19 cellular contexts compared by ENCODE assay signal in genomic region chr17:4189280-4189679, GRCh38. TPM values are rescaled to one million over a fixed set of nuclear protein-coding genes. Genes with fewer than 3 reads are reported as not detected.
DNase-seq lines count a peak whose midpoint lies in the region; ATAC-seq and TF ChIP-seq lines count a peak whose summit lies in the region.
"Had no signal": no experiment of that assay in that cellular context is flagged by ENCODE, and none has a peak within 500 bp of the region (broad histone marks: within the 10 kb centered on the region; RNA-seq: fewer than 3 reads in every experiment).

No MANE protein-coding gene starts in this region.

- no peaks in the 10 kb centered on the region for H3K9me3 Mint-ChIP-seq in activated CD4-positive, alpha-beta T cell treated with anti-CD3 and anti-CD28 coated beads, Interleukin-2, amount 10 ng/mL, durations not matched to agents 7 days and 5 days
- H3K9me3 Mint-ChIP-seq in activated CD8-positive, alpha-beta T cell treated with anti-CD3 and anti-CD28 coated beads for 36 hours = no peaks in the 10 kb centered on the region
- no peaks in the 10 kb centered on the region for H3K9me3 Mint-ChIP-seq in type B pancreatic cell
- H3K9me3 Mint-ChIP-seq: H9 had no signal

- peaks cover 42% of the 10 kb centered on the region for H3K36me3 Mint-ChIP-seq in activated CD4-positive, alpha-beta T cell treated with anti-CD3 and anti-CD28 coated beads, Interleukin-2, amount 10 ng/mL, durations not matched to agents 7 days and 5 days (ENCODE audit: low read depth)
- H3K36me3 Mint-ChIP-seq in activated CD8-positive, alpha-beta T cell treated with anti-CD3 and anti-CD28 coated beads for 36 hours (ENCODE audit: low read depth) = peaks cover 31% of the 10 kb centered on the region
- peaks cover 11% of the 10 kb centered on the region for H3K36me3 Mint-ChIP-seq in type B pancreatic cell

- no peak for ATAC-seq in activated CD8-positive, alpha-beta T cell treated with anti-CD3 and anti-CD28 coated beads for 36 hours
- ATAC-seq in stimulated activated naive CD8-positive, alpha-beta T cell treated with anti-CD3 and anti-CD28 coated beads, Interleukin-15, Interleukin-2, amounts not matched to agents 100 U/mL and 50 U/mL, for 24 hours = no peak
- ATAC-seq: HepG2, left ventricle myocardium superior had no signal

- H3K27ac Mint-ChIP-seq in activated CD4-positive, alpha-beta T cell treated with anti-CD3 and anti-CD28 coated beads, Interleukin-2, amount 10 ng/mL, durations not matched to agents 7 days and 5 days = peak overlapping the region; percentile 84
- peak overlapping the region; percentile 41 for H3K27ac Mint-ChIP-seq in activated CD8-positive, alpha-beta T cell treated with anti-CD3 and anti-CD28 coated beads for 36 hours
- peak overlapping the region; percentile 39 for H3K27ac Mint-ChIP-seq in type B pancreatic cell

- H3K4me1 Mint-ChIP-seq in activated CD4-positive, alpha-beta T cell treated with anti-CD3 and anti-CD28 coated beads, Interleukin-2, amount 10 ng/mL, durations not matched to agents 7 days and 5 days = peaks cover 13% of the 10 kb centered on the region
- peaks cover 6% of the 10 kb centered on the region for H3K4me1 Mint-ChIP-seq in activated CD8-positive, alpha-beta T cell treated with anti-CD3 and anti-CD28 coated beads for 36 hours (ENCODE audit: low read depth)
- H3K4me1 Mint-ChIP-seq in type B pancreatic cell (ENCODE audit: unreplicated experiment) = peaks cover 7% of the 10 kb centered on the region

- CTCF ChIA-PET in activated CD4-positive, alpha-beta T cell treated with anti-CD3 and anti-CD28 coated beads, Interleukin-2, amount 10 ng/mL, durations not matched to agents 7 days and 5 days (lab: Charles Lee) = no interaction called here
- CTCF ChIA-PET in activated CD8-positive, alpha-beta T cell treated with anti-CD3 and anti-CD28 coated beads for 36 hours (lab: Charles Lee) = no interaction called here

- H3K27me3 Mint-ChIP-seq in activated CD4-positive, alpha-beta T cell treated with anti-CD3 and anti-CD28 coated beads, Interleukin-2, amount 10 ng/mL, durations not matched to agents 7 days and 5 days = no peaks in the 10 kb centered on the region
- no peaks in the 10 kb centered on the region for H3K27me3 Mint-ChIP-seq in activated CD8-positive, alpha-beta T cell treated with anti-CD3 and anti-CD28 coated beads for 36 hours
- H3K27me3 Mint-ChIP-seq in type B pancreatic cell = no peaks in the 10 kb centered on the region

- intact Hi-C loops in activated CD8-positive, alpha-beta T cell treated with anti-CD3 and anti-CD28 coated beads for 36 hours (cut with micrococcal nuclease) = no loop called here

- no peak for TF ChIP-seq CTCF in activated CD8-positive, alpha-beta T cell treated with anti-CD3 and anti-CD28 coated beads for 36 hours (IDR thresholded peaks at IDR 0.05)
- no peak for TF ChIP-seq CTCF in type B pancreatic cell (conservative IDR thresholded peaks at IDR 0.05)

- POLR2A ChIA-PET in activated CD4-positive, alpha-beta T cell treated with anti-CD3 and anti-CD28 coated beads, Interleukin-2, amount 10 ng/mL, durations not matched to agents 7 days and 5 days (lab: Charles Lee) = no interaction called here
- POLR2A ChIA-PET in activated CD8-positive, alpha-beta T cell treated with anti-CD3 and anti-CD28 coated beads for 36 hours (lab: Charles Lee) = no interaction called here

- no peak for DNase-seq in activated CD4-positive, alpha-beta T cell treated with anti-CD3 and anti-CD28 coated beads, Interleukin-2, amount 10 ng/mL, durations not matched to agents 7 days and 5 days
- no peak for DNase-seq in activated CD4-positive, alpha-beta T cell treated with anti-CD3 and anti-CD28 coated beads, Interleukin-2, amount 50 U/mL, for 4 hours
- no peak for DNase-seq in activated CD8-positive, alpha-beta T cell treated with anti-CD3 and anti-CD28 coated beads for 36 hours
- DNase-seq in glomerular endothelial cell (ENCODE audit: extremely low read depth, low read depth, low spot score) (peak; percentile 69), type B pancreatic cell (ENCODE audit: extremely low spot score, unreplicated experiment) (no peak), middle frontal gyrus (ENCODE audit: extremely low spot score, low spot score) (no peak), NCI-H2029 treated with DMSO at 0.1 percent for 48 hours (lab: John Stamatoyannopoulos, UW) (no peak)
- no peak for DNase-seq in stimulated activated naive CD8-positive, alpha-beta T cell treated with anti-CD3 and anti-CD28 coated beads, Interleukin-15, Interleukin-2, amounts not matched to agents 100 U/mL and 50 U/mL, for 24 hours
- DNase-seq: activated T-cell treated with anti-CD3 and anti-CD28 coated beads, Interleukin-2, amount 50 U/mL, for 48 hours; amniotic stem cell; BE2C; effector CD4-positive, alpha-beta T cell; H9; left ventricle myocardium superior; NCI-H1436; NCI-H2171 treated with DMSO at 0.1 percent for 48 hours; NCI-H526 treated with DMSO at 0.1 percent for 48 hours; thyroid gland had no signal

- no peak overlapping the region for H3K4me3 Mint-ChIP-seq in activated CD4-positive, alpha-beta T cell treated with anti-CD3 and anti-CD28 coated beads, Interleukin-2, amount 10 ng/mL, durations not matched to agents 7 days and 5 days
- no peak overlapping the region for H3K4me3 Mint-ChIP-seq in activated CD8-positive, alpha-beta T cell treated with anti-CD3 and anti-CD28 coated beads for 36 hours
- H3K4me3 Mint-ChIP-seq in type B pancreatic cell = no peak overlapping the region
- H3K4me3 Mint-ChIP-seq: H9 had no signal

RNA-seq across cellular contexts. Expression of gene CYB5D2, which starts 46.3 kb away (rescaled TPM):
- total RNA-seq in activated CD4-positive, alpha-beta T cell treated with anti-CD3 and anti-CD28 coated beads, Interleukin-2, amount 10 ng/mL, durations not matched to agents 7 days and 5 days = 1 to 10 TPM; 6.8 to 7.6 TPM
- total RNA-seq in activated CD8-positive, alpha-beta T cell treated with anti-CD3 and anti-CD28 coated beads for 36 hours = 1 to 10 TPM; 7.1 to 8.1 TPM
- total RNA-seq in glomerular endothelial cell (45.1 and 45.3 TPM in 2 replicates), type B pancreatic cell (ENCODE audit: low replicate concordance) (12.3 and 15.0 TPM in 2 replicates)

RNA-seq across cellular contexts. Expression of gene ZZEF1, which starts 46.5 kb away (rescaled TPM):
- 10 to 100 TPM; 62.5 to 66.2 TPM for total RNA-seq in activated CD4-positive, alpha-beta T cell treated with anti-CD3 and anti-CD28 coated beads, Interleukin-2, amount 10 ng/mL, durations not matched to agents 7 days and 5 days
- 10 to 100 TPM; 28.1 to 30.6 TPM for total RNA-seq in activated CD8-positive, alpha-beta T cell treated with anti-CD3 and anti-CD28 coated beads for 36 hours
- total RNA-seq in glomerular endothelial cell (31.2 and 49.5 TPM in 2 replicates), type B pancreatic cell (ENCODE audit: low replicate concordance) (34.9 and 35.0 TPM in 2 replicates)
